In genomic region chr18:54780285-54780861, GRCh38 we compare ENCODE assay signal across 21 cellular contexts. TPM values are rescaled to one million over a fixed set of nuclear protein-coding genes. Genes with fewer than 3 reads are reported as not detected.
"Had no signal": no experiment of that assay in that cellular context is flagged by ENCODE, and none has a peak within 500 bp of the region (broad histone marks: within the 10 kb centered on the region; RNA-seq: fewer than 3 reads in every experiment).

No MANE protein-coding gene starts in this region.

- H3K27me3 ChIP-seq: dorsolateral prefrontal cortex, esophagus muscularis mucosa, gastrocnemius medialis, neutrophil, sigmoid colon, stomach, transverse colon had no signal

- H3K36me3 ChIP-seq: esophagus muscularis mucosa, gastrocnemius medialis, heart right ventricle, neutrophil, sigmoid colon, stomach, thoracic aorta, transverse colon had no signal

- DNase-seq: cortex of kidney; dorsolateral prefrontal cortex; effector CD8-positive, alpha-beta T cell; gastrocnemius medialis; heart right ventricle; hypothalamus; kidney glomerular epithelial cell; mucosa of descending colon; naive thymus-derived CD8-positive, alpha-beta T cell; psoas muscle; sigmoid colon; stimulated activated naive CD4-positive, alpha-beta T cell; substantia nigra; transverse colon had no signal

- H3K27ac ChIP-seq: dorsolateral prefrontal cortex, esophagus muscularis mucosa, gastrocnemius medialis, heart right ventricle, neutrophil, psoas muscle, sigmoid colon, skin epidermis, thoracic aorta, transverse colon had no signal

- FAIRE-seq: islet of Langerhans had no signal

- H3K4me1 ChIP-seq: gastrocnemius medialis, psoas muscle had no signal

- H3K9me3 ChIP-seq: esophagus muscularis mucosa, gastrocnemius medialis, heart right ventricle, mucosa of descending colon, neutrophil, psoas muscle, sigmoid colon, stomach, thoracic aorta, transverse colon had no signal

- H3K4me3 ChIP-seq: dorsolateral prefrontal cortex, esophagus muscularis mucosa, gastrocnemius medialis, heart right ventricle, mucosa of descending colon, psoas muscle, sigmoid colon, skin epidermis, stomach, thoracic aorta, transverse colon had no signal

RNA-seq across cellular contexts. Expression of gene RAB27B, which starts 47.9 kb away (rescaled TPM):
- total RNA-seq: lung microvascular endothelial cell had no signal
